Comparison of ENCODE assay signal across 31 cellular contexts in genomic region chr21:41665766-41666595, GRCh38.
DNase-seq lines count a peak whose midpoint lies in the region; ATAC-seq, FAIRE-seq and TF ChIP-seq lines count a peak whose summit lies in the region.
"Had no signal": no experiment of that assay in that cellular context is flagged by ENCODE, and none has a peak within 500 bp of the region (broad histone marks: within the 10 kb centered on the region; RNA-seq: fewer than 3 reads in every experiment).

No MANE protein-coding gene starts in this region.

- ATAC-seq in A549 = no peak
- no peak for ATAC-seq in GM19395 (IDR thresholded peaks at IDR 0.05; ENCODE audit: unreplicated experiment)
- ATAC-seq: activated CD4-positive, alpha-beta T cell treated with anti-CD3 and anti-CD28 coated beads for 36 hours; activated CD8-positive, alpha-beta T cell treated with anti-CD3 and anti-CD28 coated beads, Interleukin-2, amount 10 ng/mL, durations not matched to agents 7 days and 5 days; activated naive CD4-positive, alpha-beta T cell treated with anti-CD3 and anti-CD28 coated beads, Interleukin-2, amount 50 U/mL, for 72 hours; stimulated activated effector memory CD8-positive, alpha-beta T cell treated with anti-CD3 and anti-CD28 coated beads, Interleukin-12 subunit alpha, Interleukin-12 subunit beta, amount 100 ng/mL, for 72 hours had no signal

- TF ChIP-seq POLR2A in A549 (IDR thresholded peaks at IDR 0.05; ENCODE audit: low read length) = no peak
- TF ChIP-seq POLR2A in tibial nerve (IDR thresholded peaks at IDR 0.05) = no peak

- no peak overlapping the region for H2AFZ ChIP-seq in neuronal stem cell (ENCODE audit: low read length)

- TF ChIP-seq RAD21 in A549 (conservative IDR thresholded peaks at IDR 0.05 in 1 of 2, IDR thresholded peaks at IDR 0.05 in 1 of 2) = no peak

- no peaks in the 10 kb centered on the region for H3K9me3 ChIP-seq in A549
- no peaks in the 10 kb centered on the region for H3K9me3 ChIP-seq in HEK293 (ENCODE audit: control insufficient read depth, insufficient read depth, low read depth, low read length)
- no peaks in the 10 kb centered on the region for H3K9me3 ChIP-seq in neuronal stem cell (replicated peaks in 1 of 2; ENCODE audit: control insufficient read depth in 2 of 2, insufficient read depth in 1 of 2, low read depth in 1 of 2, low read length in 2 of 2)
- H3K9me3 ChIP-seq in tibial nerve = no peaks in the 10 kb centered on the region
- H3K9me3 ChIP-seq: prostate gland had no signal

- H3K4me1 ChIP-seq in A549 (peaks cover 18% of the 10 kb centered on the region), HEK293 (ENCODE audit: control insufficient read depth, insufficient read depth, low read length) (no peaks in the 10 kb centered on the region), neuronal stem cell (ENCODE audit: control insufficient read depth in 2 of 2, insufficient read depth in 1 of 2, low read depth in 1 of 2, low read length in 2 of 2) (peaks cover 16 to 17% of the 10 kb centered on the region in 2 donors), tibial nerve (peaks cover 0 to 19% (median 9%) of the 10 kb centered on the region in 4 donors)

- no peaks in the 10 kb centered on the region for H3K79me1 ChIP-seq in neuronal stem cell (ENCODE audit: low read depth, low read length)

- H2BK15ac ChIP-seq in neuronal stem cell (ENCODE audit: low read length) = peak overlapping the region; percentile 35

- H2BK5ac ChIP-seq in neuronal stem cell (ENCODE audit: low read length) = peak overlapping the region; percentile 19

- H3K36me3 ChIP-seq in HEK293 (ENCODE audit: control insufficient read depth in 2 of 2, insufficient read depth in 1 of 2, low read length in 2 of 2) (no peaks in the 10 kb centered on the region), neuronal stem cell (replicated peaks in 1 of 2; ENCODE audit: control insufficient read depth in 2 of 2, insufficient read depth in 2 of 2, low read length in 2 of 2) (no peaks in the 10 kb centered on the region), tibial nerve (no peaks in the 10 kb centered on the region)
- H3K36me3 ChIP-seq: brain microvascular endothelial cell, prostate gland had no signal

- no peak overlapping the region for H3K4me2 ChIP-seq in A549
- H3K4me2 ChIP-seq in neuronal stem cell (ENCODE audit: insufficient read depth, low read length, poor library complexity, severe bottlenecking) = no peak overlapping the region

- no peaks in the 10 kb centered on the region for H3K9me3 Mint-ChIP-seq in dendritic cell treated with granulocyte-macrophage colony-stimulating factor and Interleukin-4, amounts not matched to agents 40 ng/mL and 50 ng/mL, for 4 days
- H3K9me3 Mint-ChIP-seq: activated naive CD4-positive, alpha-beta T cell treated with anti-CD3 and anti-CD28 coated beads, Interleukin-2, amount 50 U/mL, for 72 hours; activated T-helper 2 cell treated with anti-CD3 and anti-CD28 coated beads, Interferon-gamma antibody, Interleukin-2, Interleukin-4, amounts not matched to agents 10 μg/mL and 5 μg/mL and 100 μg/mL, durations not matched to agents 14 hours and 24 hours and 36 hours; memory B cell; stimulated activated effector memory CD8-positive, alpha-beta T cell treated with anti-CD3 and anti-CD28 coated beads, Interleukin-12 subunit alpha, Interleukin-12 subunit beta, amount 100 ng/mL, for 72 hours had no signal

- peak overlapping the region; percentile 76 for H2AK5ac ChIP-seq in neuronal stem cell (ENCODE audit: low read depth, low read length)

- H4K8ac ChIP-seq in neuronal stem cell (ENCODE audit: low read depth, low read length) = no peak overlapping the region

- H3K18ac ChIP-seq in neuronal stem cell (ENCODE audit: low read length) = peak overlapping the region; percentile 31

- H3K27me3 ChIP-seq in neuronal stem cell (ENCODE audit: control insufficient read depth in 3 of 3, insufficient read depth in 3 of 3, low read depth in 1 of 3, low read length in 3 of 3) (no peaks in the 10 kb centered on the region), tibial nerve (no peaks in the 10 kb centered on the region)
- H3K27me3 ChIP-seq: brain microvascular endothelial cell had no signal

- TF ChIP-seq EP300 in A549 (IDR thresholded peaks at IDR 0.05) = no peak
- no peak for TF ChIP-seq EP300 in tibial nerve (IDR thresholded peaks at IDR 0.05)

- H3K27ac ChIP-seq in A549 (peak overlapping the region; percentile 78 to 86; a peak in 3 of 6 replicates), HEK293 (ENCODE audit: extremely low read depth, low read depth, low read length) (no peak overlapping the region), neuronal stem cell (replicated peaks; ENCODE audit: low read length) (no peak overlapping the region), substantia nigra (ENCODE audit: low read depth, low read length, poor library complexity, severe bottlenecking) (no peak overlapping the region), tibial nerve (no peak overlapping the region)
- H3K27ac ChIP-seq: brain microvascular endothelial cell, VCaP had no signal

- no peak overlapping the region for H3K4ac ChIP-seq in neuronal stem cell (ENCODE audit: low read length)

- H3K27me3 Mint-ChIP-seq in dendritic cell treated with granulocyte-macrophage colony-stimulating factor and Interleukin-4, amounts not matched to agents 40 ng/mL and 50 ng/mL, for 4 days = peaks cover 2% of the 10 kb centered on the region

- H3K23ac ChIP-seq in neuronal stem cell (ENCODE audit: low read depth, low read length, poor library complexity) = peak overlapping the region; percentile 47

- DNase-seq in A549 (ENCODE audit: low read depth in 1 of 2, low spot score in 1 of 2) (no peak), neuronal stem cell (ENCODE audit: low spot score) (no peak), substantia nigra (lab: John Stamatoyannopoulos, UW) (no peak), GM19240 (ENCODE audit: insufficient read length, low spot score) (no peak), tibial nerve (ENCODE audit: low spot score in 2 of 2) (no peak)
- DNase-seq: activated CD4-positive, alpha-beta T cell treated with anti-CD3 and anti-CD28 coated beads for 36 hours; activated CD8-positive, alpha-beta T cell treated with anti-CD3 and anti-CD28 coated beads, Interleukin-2, amount 10 ng/mL, durations not matched to agents 7 days and 5 days; amygdala; hypothalamus; immature natural killer cell; NCI-H1436; NCI-H226; NCI-H69; stimulated activated CD4-positive, alpha-beta T cell treated with anti-CD3 and anti-CD28 coated beads, Interleukin-15, amount 100 ng/mL, for 24 hours; SW 1271 had no signal

- peaks cover 43% of the 10 kb centered on the region for H3K4me1 Mint-ChIP-seq in dendritic cell treated with granulocyte-macrophage colony-stimulating factor and Interleukin-4, amounts not matched to agents 40 ng/mL and 50 ng/mL, for 4 days (ENCODE audit: low read depth)
- H3K4me1 Mint-ChIP-seq: activated CD4-positive, alpha-beta T cell treated with anti-CD3 and anti-CD28 coated beads for 36 hours; B cell; immature natural killer cell; memory B cell had no signal

- peak overlapping the region; percentile 43 for H2BK12ac ChIP-seq in neuronal stem cell (ENCODE audit: low read length)

- H3K27ac Mint-ChIP-seq in dendritic cell treated with granulocyte-macrophage colony-stimulating factor and Interleukin-4, amounts not matched to agents 40 ng/mL and 50 ng/mL, for 4 days = peak overlapping the region; percentile 30
- H3K27ac Mint-ChIP-seq: activated CD4-positive, alpha-beta T cell treated with anti-CD3 and anti-CD28 coated beads for 36 hours; activated CD8-positive, alpha-beta T cell treated with anti-CD3 and anti-CD28 coated beads, Interleukin-2, amount 10 ng/mL, durations not matched to agents 7 days and 5 days; activated naive CD4-positive, alpha-beta T cell treated with anti-CD3 and anti-CD28 coated beads, Interleukin-2, amount 50 U/mL, for 72 hours; activated T-helper 2 cell treated with anti-CD3 and anti-CD28 coated beads, Interferon-gamma antibody, Interleukin-2, Interleukin-4, amounts not matched to agents 10 μg/mL and 5 μg/mL and 100 μg/mL, durations not matched to agents 14 hours and 24 hours and 36 hours; B cell; immature natural killer cell; memory B cell; stimulated activated effector memory CD8-positive, alpha-beta T cell treated with anti-CD3 and anti-CD28 coated beads, Interleukin-12 subunit alpha, Interleukin-12 subunit beta, amount 100 ng/mL, for 72 hours had no signal

- CTCF ChIA-PET in A549 (lab: Yijun Ruan, JAX) = interaction anchor here (1.7 to 2.6 kb wide), 3 partner anchors 53 to 112 kb away, joined by 7 read pairs; no protein-coding TSS in a partner anchor
- CTCF ChIA-PET in HEK293 (lab: Yijun Ruan, JAX) = no interaction called here

- H3K4me3 Mint-ChIP-seq in dendritic cell treated with granulocyte-macrophage colony-stimulating factor and Interleukin-4, amounts not matched to agents 40 ng/mL and 50 ng/mL, for 4 days = no peak overlapping the region
- H3K4me3 Mint-ChIP-seq: activated CD4-positive, alpha-beta T cell treated with anti-CD3 and anti-CD28 coated beads for 36 hours; activated CD8-positive, alpha-beta T cell treated with anti-CD3 and anti-CD28 coated beads, Interleukin-2, amount 10 ng/mL, durations not matched to agents 7 days and 5 days; B cell; immature natural killer cell; memory B cell; stimulated activated effector memory CD8-positive, alpha-beta T cell treated with anti-CD3 and anti-CD28 coated beads, Interleukin-12 subunit alpha, Interleukin-12 subunit beta, amount 100 ng/mL, for 72 hours had no signal

- no peaks in the 10 kb centered on the region for H3K36me3 Mint-ChIP-seq in dendritic cell treated with granulocyte-macrophage colony-stimulating factor and Interleukin-4, amounts not matched to agents 40 ng/mL and 50 ng/mL, for 4 days (ENCODE audit: low read depth)
- H3K36me3 Mint-ChIP-seq: activated naive CD4-positive, alpha-beta T cell treated with anti-CD3 and anti-CD28 coated beads, Interleukin-2, amount 50 U/mL, for 72 hours; immature natural killer cell; memory B cell; stimulated activated effector memory CD8-positive, alpha-beta T cell treated with anti-CD3 and anti-CD28 coated beads, Interleukin-12 subunit alpha, Interleukin-12 subunit beta, amount 100 ng/mL, for 72 hours had no signal

- 86% methylated on average over 13 of the region's 16 CpGs for WGBS in A549 (ENCODE audit: missing lambda C conversion rate)
- no CpG with 5 or more reads among the region's 16 CpGs for WGBS in neuronal stem cell (ENCODE audit: extremely low coverage in 2 of 2, insufficient read length in 2 of 2, insufficient replicate concordance in 1 of 2), 2 donors
- WGBS in tibial nerve, 2 donors = 82 to 92% methylated on average over 8 to 16 of the region's 16 CpGs

- H2BK120ac ChIP-seq in neuronal stem cell (ENCODE audit: low read depth, low read length) = peak overlapping the region; percentile 28

- POLR2A ChIA-PET in A549 (lab: Yijun Ruan, JAX) = no interaction called here
- POLR2A ChIA-PET in HEK293 (lab: Yijun Ruan, JAX) = no interaction called here

- no peak overlapping the region for H4K91ac ChIP-seq in neuronal stem cell (ENCODE audit: low read depth, low read length, poor library complexity)

- H3K9ac ChIP-seq in neuronal stem cell (ENCODE audit: low read depth, low read length, poor library complexity) = peak overlapping the region; percentile 63

- TF ChIP-seq CTCF in A549 (IDR thresholded peaks at IDR 0.05) = no peak
- TF ChIP-seq CTCF in HEK293 (tag by site-specific recombination; IDR thresholded peaks at IDR 0.05) = no peak
- TF ChIP-seq CTCF in tibial nerve (IDR thresholded peaks at IDR 0.05) = no peak

- intact Hi-C loops in dendritic cell treated with granulocyte-macrophage colony-stimulating factor and Interleukin-4, amounts not matched to agents 40 ng/mL and 50 ng/mL, for 4 days (cut with micrococcal nuclease) = no loop called here

- H3K4me3 ChIP-seq in A549 (no peak overlapping the region), HEK293 (ENCODE audit: low read depth, low read length) (no peak overlapping the region), neuronal stem cell (ENCODE audit: low read length in 2 of 2) (peak overlapping the region in 1 of 2 donors; percentile 61), tibial nerve (no peak overlapping the region)
- H3K4me3 ChIP-seq: prostate gland had no signal

- FAIRE-seq in A549 (lab: Jason Lieb, UNC) = no peak
- FAIRE-seq: A204.1, GM18507, GM19239, RCC 7860, urothelium cell line had no signal

- peak overlapping the region; percentile 51 for H3K14ac ChIP-seq in neuronal stem cell (ENCODE audit: low read length)

Comparison
In these comparisons a context has a peak if more than half of its experiments do, and no peak if none do; other contexts are left out.
1. H3K27ac ChIP-seq: peak in A549 (2 of 2); none in HEK293 (single experiment), neuronal stem cell (single experiment), substantia nigra (single experiment) and tibial nerve (0 of 4).